In genomic region chr18:48359626-48360025, GRCh38 we compare ENCODE assay signal across 15 cellular contexts. TPM values are rescaled to one million over a fixed set of nuclear protein-coding genes. Genes with fewer than 3 reads are reported as not detected.
DNase-seq lines count a peak whose midpoint lies in the region; ATAC-seq and TF ChIP-seq lines count a peak whose summit lies in the region.
"Had no signal": no experiment of that assay in that cellular context is flagged by ENCODE, and none has a peak within 500 bp of the region (broad histone marks: within the 10 kb centered on the region; RNA-seq: fewer than 3 reads in every experiment).

No MANE protein-coding gene starts in this region.

- H3K36me3 Mint-ChIP-seq in nephron (ENCODE audit: low read depth) = no peaks in the 10 kb centered on the region
- H3K36me3 Mint-ChIP-seq: CD14-positive monocyte; CD8-positive, alpha-beta T cell had no signal

- TF ChIP-seq CTCF in nephron (IDR thresholded peaks at IDR 0.05; ENCODE audit: unreplicated experiment in 3 of 3) = no peak
- TF ChIP-seq CTCF in omental fat pad (IDR thresholded peaks at IDR 0.05) = no peak

- peaks cover 4% of the 10 kb centered on the region for H3K27me3 Mint-ChIP-seq in nephron (ENCODE audit: low read depth)

- ATAC-seq in omental fat pad (ENCODE audit: low FRiP score) = no peak
- ATAC-seq in GM21367 (IDR thresholded peaks at IDR 0.05; ENCODE audit: unreplicated experiment) = no peak
- ATAC-seq in GM21360 (IDR thresholded peaks at IDR 0.05; ENCODE audit: unreplicated experiment) = no peak
- ATAC-seq: CD8-positive, alpha-beta T cell had no signal

- no peak overlapping the region for H3K4me3 Mint-ChIP-seq in nephron
- H3K4me3 Mint-ChIP-seq: CD14-positive monocyte; CD8-positive, alpha-beta T cell; HFFc6 had no signal

- peak overlapping the region; percentile 6 to 67 (median 51) for H3K27ac Mint-ChIP-seq in nephron
- H3K27ac Mint-ChIP-seq: CD14-positive monocyte; CD8-positive, alpha-beta T cell; HFFc6 had no signal

- H3K9me3 Mint-ChIP-seq in nephron = peaks cover 7% of the 10 kb centered on the region
- H3K9me3 Mint-ChIP-seq: CD8-positive, alpha-beta T cell; HFFc6 had no signal

- peaks cover 57% of the 10 kb centered on the region for H3K4me1 Mint-ChIP-seq in nephron
- H3K4me1 Mint-ChIP-seq: CD14-positive monocyte had no signal

- DNase-seq in NOMO-1 treated with DMSO at 0.1 percent for 48 hours (lab: John Stamatoyannopoulos, UW; ENCODE audit: unreplicated experiment) (peak; percentile 7), NOMO-1 treated with dmso at 0.1 percent for 144 hours (lab: John Stamatoyannopoulos, UW; ENCODE audit: unreplicated experiment) (no peak), ecto neural progenitor cell (ENCODE audit: low spot score) (peak; percentile 22), omental fat pad (ENCODE audit: low spot score) (no peak)
- DNase-seq: COR-L47, DMS153, DMS79 treated with DMSO at 0.1 percent for 48 hours, EL, HCEC 1CT, HFFc6 had no signal

RNA-seq across cellular contexts. Expression of gene ZBTB7C, which starts 49.6 kb away (rescaled TPM):
- total RNA-seq in omental fat pad = 10 to 100 TPM in 3 of 4 donors, 1 to 10 TPM in 1; 5.0 to 14.1 (median 13.3) TPM
- total RNA-seq: CD8-positive, alpha-beta T cell; HFFc6 had no signal

Comparison
In these comparisons a context has a peak if more than half of its experiments do, and no peak if none do; other contexts are left out.
1. DNase-seq: peak in NOMO-1 treated with DMSO at 0.1 percent for 48 hours (single experiment) and ecto neural progenitor cell (single experiment); none in NOMO-1 treated with dmso at 0.1 percent for 144 hours (single experiment) and omental fat pad (single experiment).